8 cellular contexts compared by ENCODE assay signal in the genomic region with DNA sequence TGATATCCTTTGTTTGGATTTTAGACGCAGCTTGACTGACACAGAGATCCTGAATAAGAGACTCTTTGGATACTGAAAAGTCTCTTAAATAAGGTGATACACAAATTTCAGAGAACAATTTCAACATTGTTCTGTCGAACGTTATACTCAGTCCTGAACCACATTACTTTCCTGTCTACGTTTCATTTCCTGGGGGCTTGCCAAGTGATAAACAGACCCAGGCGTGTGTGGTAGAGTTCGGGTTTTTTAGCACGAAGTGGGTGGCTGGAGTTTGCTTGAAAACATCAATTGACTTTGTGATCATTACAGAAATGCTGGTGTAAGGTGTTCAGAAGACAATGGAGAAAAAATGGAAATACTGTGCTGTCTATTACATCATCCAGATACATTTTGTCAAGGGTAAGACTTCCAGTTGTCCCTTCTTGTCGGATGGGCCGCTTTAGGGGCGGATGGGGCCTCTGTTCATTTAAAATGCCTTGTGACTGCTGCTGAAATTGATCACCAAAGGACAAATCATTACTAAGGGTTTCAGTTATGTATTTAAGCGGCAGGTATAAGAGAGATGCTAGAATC. TPM values are rescaled to one million over a fixed set of nuclear protein-coding genes. Genes with fewer than 3 reads are reported as not detected.
DNase-seq lines count a peak whose midpoint lies in the region; ATAC-seq and TF ChIP-seq lines count a peak whose summit lies in the region.

A gene with protein sequence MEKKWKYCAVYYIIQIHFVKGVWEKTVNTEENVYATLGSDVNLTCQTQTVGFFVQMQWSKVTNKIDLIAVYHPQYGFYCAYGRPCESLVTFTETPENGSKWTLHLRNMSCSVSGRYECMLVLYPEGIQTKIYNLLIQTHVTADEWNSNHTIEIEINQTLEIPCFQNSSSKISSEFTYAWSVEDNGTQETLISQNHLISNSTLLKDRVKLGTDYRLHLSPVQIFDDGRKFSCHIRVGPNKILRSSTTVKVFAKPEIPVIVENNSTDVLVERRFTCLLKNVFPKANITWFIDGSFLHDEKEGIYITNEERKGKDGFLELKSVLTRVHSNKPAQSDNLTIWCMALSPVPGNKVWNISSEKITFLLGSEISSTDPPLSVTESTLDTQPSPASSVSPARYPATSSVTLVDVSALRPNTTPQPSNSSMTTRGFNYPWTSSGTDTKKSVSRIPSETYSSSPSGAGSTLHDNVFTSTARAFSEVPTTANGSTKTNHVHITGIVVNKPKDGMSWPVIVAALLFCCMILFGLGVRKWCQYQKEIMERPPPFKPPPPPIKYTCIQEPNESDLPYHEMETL (plus strand): TSS at position 287 of the 573 bp plus-strand sequence. CDS start 52 bp downstream, at position 339.

- H3K27me3 ChIP-seq in esophagus squamous epithelium: peaks cover 0 to 10% (median 0%) of the 10 kb centered on the region in 4 donors
- H3K27me3 ChIP-seq in psoas muscle (ENCODE audit: insufficient read depth in 3 of 3, low read length in 2 of 3): no peaks in the 10 kb centered on the region

- no peaks in the 10 kb centered on the region for H3K27me3 Mint-ChIP-seq in activated CD4-positive, alpha-beta T cell treated with anti-CD3 and anti-CD28 coated beads, Interleukin-2, amount 10 ng/mL, durations not matched to agents 24 days and 14 days

- peaks cover 26% of the 10 kb centered on the region for H3K36me3 Mint-ChIP-seq in activated CD4-positive, alpha-beta T cell treated with anti-CD3 and anti-CD28 coated beads, Interleukin-2, amount 10 ng/mL, durations not matched to agents 24 days and 14 days (ENCODE audit: low read depth)

- DNase-seq in activated CD4-positive, alpha-beta T cell treated with anti-CD3 and anti-CD28 coated beads, Interleukin-2, amount 10 ng/mL, durations not matched to agents 24 days and 14 days: peak; percentile 92
- DNase-seq in esophagus squamous epithelium (lab: John Stamatoyannopoulos, UW) (no peak), psoas muscle (no peak), ecto neural progenitor cell (ENCODE audit: low spot score) (no peak), SIG-M5 (lab: John Stamatoyannopoulos, UW) (no peak)
- peak; percentile 25 for DNase-seq in stimulated activated CD8-positive, alpha-beta memory T cell treated with anti-CD3 and anti-CD28 coated beads, Interleukin-7, amount 100 ng/mL, for 24 hours (ENCODE audit: low read depth)

- H3K36me3 ChIP-seq in esophagus squamous epithelium: no peaks in the 10 kb centered on the region
- H3K36me3 ChIP-seq in psoas muscle (ENCODE audit: insufficient read depth in 1 of 2, low read depth in 1 of 2): no peaks in the 10 kb centered on the region

- H3K4me3 ChIP-seq in esophagus squamous epithelium (peak within 1 kb of the TSS in 3 of 4 donors; percentile 0 to 35 (median 19)), psoas muscle (no peak within 1 kb of the TSS)

- peaks cover 81% of the 10 kb centered on the region for H3K4me1 Mint-ChIP-seq in activated CD4-positive, alpha-beta T cell treated with anti-CD3 and anti-CD28 coated beads, Interleukin-2, amount 10 ng/mL, durations not matched to agents 24 days and 14 days

- peak in 1 of 4 donors; percentile 62 for TF ChIP-seq POLR2A in esophagus squamous epithelium (IDR thresholded peaks at IDR 0.05)

- H3K9me3 Mint-ChIP-seq in activated CD4-positive, alpha-beta T cell treated with anti-CD3 and anti-CD28 coated beads, Interleukin-2, amount 10 ng/mL, durations not matched to agents 24 days and 14 days: peaks cover 5% of the 10 kb centered on the region

- TF ChIP-seq CTCF in esophagus squamous epithelium (IDR thresholded peaks at IDR 0.05): no peak
- TF ChIP-seq CTCF in psoas muscle (IDR thresholded peaks at IDR 0.05): no peak

- H3K4me1 ChIP-seq in esophagus squamous epithelium (peaks cover 0 to 6% (median 0%) of the 10 kb centered on the region in 3 donors), psoas muscle (no peaks in the 10 kb centered on the region)

- 49 to 50% methylated on average over 11 of the region's 11 CpGs for WGBS in esophagus squamous epithelium, 2 donors
- WGBS in psoas muscle, 3 donors: 49 to 60% (median 52%) methylated on average over 11 of the region's 11 CpGs

- peak within 1 kb of the TSS; percentile 94 for H3K27ac Mint-ChIP-seq in activated CD4-positive, alpha-beta T cell treated with anti-CD3 and anti-CD28 coated beads, Interleukin-2, amount 10 ng/mL, durations not matched to agents 24 days and 14 days

- ATAC-seq in GM18498 (IDR thresholded peaks at IDR 0.05; ENCODE audit: unreplicated experiment) (peak; percentile 38), HG02943 (IDR thresholded peaks at IDR 0.05; ENCODE audit: low read depth, unreplicated experiment) (peak; percentile 46), psoas muscle (no peak)

- H3K27ac ChIP-seq in esophagus squamous epithelium (peak within 1 kb of the TSS in 3 of 4 donors; percentile 12 to 58 (median 51)), psoas muscle (no peak within 1 kb of the TSS)

- peak within 1 kb of the TSS; percentile 44 for H3K4me3 Mint-ChIP-seq in activated CD4-positive, alpha-beta T cell treated with anti-CD3 and anti-CD28 coated beads, Interleukin-2, amount 10 ng/mL, durations not matched to agents 24 days and 14 days

- H3K9me3 ChIP-seq in esophagus squamous epithelium (no peaks in the 10 kb centered on the region), psoas muscle (no peaks in the 10 kb centered on the region)

- intact Hi-C loops in activated CD4-positive, alpha-beta T cell treated with anti-CD3 and anti-CD28 coated beads, Interleukin-2, amount 10 ng/mL, durations not matched to agents 24 days and 14 days (cut with micrococcal nuclease): loop anchor here (1.0 to 10.0 kb wide), 8 partner anchors 68 to 1453 kb away; a partner anchor contains a TSS
- intact Hi-C loops in esophagus squamous epithelium (cut with DNase I) (no loop called here), psoas muscle (cut with DNase I) (no loop called here)

RNA-seq across cellular contexts. Expression of the gene that starts here (rescaled TPM):
- 50.5 and 60.5 TPM in 2 replicates for total RNA-seq in activated CD4-positive, alpha-beta T cell treated with anti-CD3 and anti-CD28 coated beads, Interleukin-2, amount 10 ng/mL, durations not matched to agents 24 days and 14 days
- total RNA-seq in esophagus squamous epithelium (1 to 10 TPM; 2.4 to 6.9 (median 2.9) TPM), psoas muscle (under 1 TPM in 3 of 4 donors, not detected in 1; 0.29 to 0.59 (median 0.41) TPM)
- under 1 TPM; 0.01 to 0.10 (median 0.09) TPM for polyA plus RNA-seq in psoas muscle

Comparison
In these comparisons a context has a peak if more than half of its experiments do, and no peak if none do; other contexts are left out.
1. ATAC-seq: peak in GM18498 (single experiment) and HG02943 (single experiment); none in psoas muscle (0 of 4).
2. DNase-seq: peak in activated CD4-positive, alpha-beta T cell treated with anti-CD3 and anti-CD28 coated beads, Interleukin-2, amount 10 ng/mL, durations not matched to agents 24 days and 14 days (single experiment) and stimulated activated CD8-positive, alpha-beta memory T cell treated with anti-CD3 and anti-CD28 coated beads, Interleukin-7, amount 100 ng/mL, for 24 hours (single experiment); none in esophagus squamous epithelium (single experiment), psoas muscle (0 of 2), ecto neural progenitor cell (single experiment) and SIG-M5 (single experiment).